ENCODE assay signal across 1 cellular context in the genomic region with DNA sequence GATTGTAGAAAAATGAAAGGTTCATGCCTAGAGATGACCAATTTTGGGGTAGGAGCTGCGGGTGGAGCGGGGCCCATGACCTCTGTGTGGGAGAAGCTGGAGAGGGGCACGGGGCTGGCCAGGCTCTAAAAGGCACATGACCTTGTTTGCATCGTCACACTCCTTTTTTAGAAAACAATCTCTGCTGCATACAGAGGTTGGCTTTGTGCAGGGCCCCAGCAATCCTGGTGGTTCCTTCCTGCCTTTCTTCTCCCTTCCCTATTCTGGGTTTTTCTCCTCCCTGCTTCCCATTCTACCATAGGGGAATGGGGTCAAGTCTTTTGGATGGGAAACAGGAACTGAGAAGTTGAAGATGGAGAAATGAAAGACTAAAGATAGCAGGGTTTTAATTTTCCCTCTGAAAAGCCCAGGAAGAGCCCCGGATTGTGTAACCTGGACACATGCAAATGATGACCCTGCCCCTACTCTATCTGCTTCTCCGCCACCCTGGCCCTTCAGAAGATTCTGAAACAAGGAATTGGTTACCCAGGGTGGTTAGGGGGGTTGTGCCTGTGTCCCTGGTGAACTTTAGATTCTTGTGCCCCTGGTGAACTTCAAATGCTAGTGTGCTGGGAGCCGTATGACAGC.
TF ChIP-seq lines count a peak whose summit lies in the region.

No MANE protein-coding gene starts in this region.

TF ChIP-seq in SK-N-SH, 30 proteins besides CTCF, POLR2A, EP300 and RAD21:
- TF ChIP-seq FOSL2 (IDR thresholded peaks at IDR 0.05; ENCODE audit: borderline replicate concordance, low read depth) = no peak
- TF ChIP-seq NRF1 (IDR thresholded peaks at IDR 0.05; ENCODE audit: low read depth, low read length) = no peak
- no peak for TF ChIP-seq RCOR1 (IDR thresholded peaks at IDR 0.05; ENCODE audit: low read length)
- TF ChIP-seq MXI1 (IDR thresholded peaks at IDR 0.05; ENCODE audit: low read depth, low read length) = no peak
- no peak for TF ChIP-seq SMC3 (IDR thresholded peaks at IDR 0.05; ENCODE audit: low read depth, low read length)
- TF ChIP-seq POLR2AphosphoS5 (IDR thresholded peaks at IDR 0.05; ENCODE audit: low read depth, low read length) = no peak
